ENCODE assay signal across 19 cellular contexts in the genomic region with DNA sequence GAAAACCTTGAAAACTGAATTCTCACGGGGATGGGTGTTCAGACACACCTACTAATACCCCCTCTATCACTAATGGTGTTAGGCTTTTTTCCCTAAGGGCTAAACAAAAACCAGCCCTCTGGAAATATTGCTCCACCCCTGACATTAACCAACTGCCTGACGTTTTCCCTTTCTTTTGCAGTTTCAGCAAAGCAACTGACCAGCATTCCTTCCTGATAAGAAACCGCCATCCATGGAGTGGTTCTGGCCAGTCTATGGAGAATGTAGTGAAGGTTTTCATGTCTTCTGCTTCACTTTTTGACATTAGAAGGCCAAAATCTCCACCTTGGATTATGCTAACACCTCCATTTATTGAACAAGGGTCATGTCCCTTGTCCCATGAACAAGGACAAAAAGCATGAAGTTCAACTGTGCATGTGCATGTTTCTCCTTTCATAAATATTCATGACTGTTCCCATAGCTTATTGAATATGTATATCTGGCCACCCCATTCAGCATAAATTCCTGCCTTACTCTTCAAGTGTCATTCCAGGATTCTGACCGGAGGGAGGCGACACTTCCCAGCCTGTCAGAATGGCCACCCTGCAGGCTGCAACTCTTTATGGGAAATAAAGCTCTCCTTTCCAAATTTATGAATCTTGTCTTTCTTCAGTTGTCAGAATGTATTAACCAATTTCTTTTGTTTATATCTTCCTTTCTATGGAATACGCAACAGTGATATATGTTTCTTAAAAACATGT.
A peak's percentile ranks its signal among the peaks of the same experiment; 100 is the strongest.
DNase-seq lines count a peak whose midpoint lies in the region; ATAC-seq and TF ChIP-seq lines count a peak whose summit lies in the region.
"Had no signal": no experiment of that assay in that cellular context is flagged by ENCODE, and none has a peak within 500 bp of the region (broad histone marks: within the 10 kb centered on the region; RNA-seq: fewer than 3 reads in every experiment).

No MANE protein-coding gene starts in this region.

- H2BK120ac ChIP-seq in IMR-90 (ENCODE audit: low read depth, low read length), result no peak overlapping the region
- H2BK120ac ChIP-seq in trophoblast cell (ENCODE audit: insufficient read depth, low read length, poor library complexity), result no peak overlapping the region

- H2AFZ ChIP-seq in IMR-90 (replicated peaks; ENCODE audit: low read length, poor library complexity), result no peak overlapping the region
- no peak overlapping the region for H2AFZ ChIP-seq in trophoblast cell (ENCODE audit: insufficient read depth, low read length, poor library complexity)

- CTCF ChIA-PET in IMR-90 (lab: Yijun Ruan, JAX), result interaction anchor here (1.0 kb wide), 1 partner anchor 221 kb away, joined by 3 read pairs; no protein-coding TSS in a partner anchor

- ATAC-seq in IMR-90 (ENCODE audit: low read depth) (no peak), GM21447 (IDR thresholded peaks at IDR 0.05; ENCODE audit: unreplicated experiment) (no peak), GM18867 (IDR thresholded peaks at IDR 0.05; ENCODE audit: unreplicated experiment) (no peak)
- ATAC-seq: Right ventricle myocardium inferior, T-cell had no signal

- BruUV-seq in IMR-90 (replicated peaks; lab: Mats Ljungman, UMichigan), result no TSS peak

- DNase-seq in IMR-90, result peak; percentile 15
- peak; percentile 48 for DNase-seq in SK-MEL-5 (ENCODE audit: low read depth, low spot score)
- no peak for DNase-seq in endodermal cell
- DNase-seq in trophoblast cell, result peak; percentile 48 to 73
- DNase-seq in ecto neural progenitor cell (ENCODE audit: low spot score), result no peak
- DNase-seq: ACHN; Caco-2; CD4-positive, CD25-positive, alpha-beta regulatory T cell; GOT3; NCI-H1417 treated with DMSO at 0.1 percent for 48 hours; NCI-H2029 treated with DMSO at 0.1 percent for 48 hours; NCI-H524; Peyer's patch; SK-N-SH; T-cell had no signal

- H3K9me3 Mint-ChIP-seq in endodermal cell, result peaks cover 3% of the 10 kb centered on the region
- H3K9me3 Mint-ChIP-seq: IgD-negative memory B cell had no signal

- H3K27ac ChIP-seq in IMR-90 (ENCODE audit: insufficient read depth, low read length) (no peak overlapping the region), endodermal cell (ENCODE audit: low read depth, low read length) (no peak overlapping the region), trophoblast cell (ENCODE audit: low read depth, low read length) (no peak overlapping the region)
- H3K27ac ChIP-seq: Peyer's patch had no signal

- H3K27me3 ChIP-seq in IMR-90 (ENCODE audit: control insufficient read depth, insufficient read depth, low read length), result peaks cover 2% of the 10 kb centered on the region; the same call in 1 of the 2 replicates
- H3K27me3 ChIP-seq in endodermal cell (ENCODE audit: control insufficient read depth, insufficient read depth, low read length, poor library complexity, severe bottlenecking), result peaks cover 22% of the 10 kb centered on the region
- no peaks in the 10 kb centered on the region for H3K27me3 ChIP-seq in trophoblast cell (ENCODE audit: insufficient read depth, low read length)
- H3K27me3 ChIP-seq: Peyer's patch had no signal

- H2AK5ac ChIP-seq in IMR-90 (ENCODE audit: low read depth, low read length) (no peak overlapping the region), trophoblast cell (ENCODE audit: low read length) (no peak overlapping the region)

- H4K12ac ChIP-seq in trophoblast cell (ENCODE audit: low read depth, low read length), result no peak overlapping the region

- intact Hi-C loops in IMR-90 (cut with micrococcal nuclease), result no loop called here

- H3K9ac ChIP-seq in IMR-90 (ENCODE audit: low read depth, low read length) (no peak overlapping the region), endodermal cell (ENCODE audit: extremely low read depth, low read length, poor library complexity, severe bottlenecking) (no peak overlapping the region), trophoblast cell (ENCODE audit: low read length) (no peak overlapping the region)
- H3K9ac ChIP-seq: SK-N-SH had no signal

- 83% methylated on average over 1 of the region's 6 CpGs; no CpG with 5 or more reads in 1 of the 2 experiments for WGBS in IMR-90 (ENCODE audit: extremely low coverage in 2 of 2, insufficient read length in 1 of 2), 2 experiments
- 77 to 88% methylated on average over 3 to 6 of the region's 6 CpGs for WGBS in endodermal cell (ENCODE audit: insufficient coverage in 1 of 2, insufficient read length in 1 of 2), 2 experiments
- WGBS in trophoblast cell (ENCODE audit: extremely low coverage, insufficient coverage, insufficient read length), result no CpG with 5 or more reads among the region's 6 CpGs

- H3K4me1 ChIP-seq in IMR-90 (ENCODE audit: control insufficient read depth, insufficient read depth, low read length) (no peaks in the 10 kb centered on the region), endodermal cell (ENCODE audit: control insufficient read depth, insufficient read depth, low read length) (peaks cover 3% of the 10 kb centered on the region), trophoblast cell (ENCODE audit: control insufficient read depth in 1 of 2, insufficient read depth in 2 of 2, low read length in 2 of 2) (no peaks in the 10 kb centered on the region)
- H3K4me1 ChIP-seq: Caco-2, Peyer's patch had no signal

- no peak overlapping the region for H2BK20ac ChIP-seq in IMR-90 (ENCODE audit: low read depth, low read length)

- H3K4me3 Mint-ChIP-seq in endodermal cell, result no peak overlapping the region
- H3K4me3 Mint-ChIP-seq: CD4-positive, CD25-positive, alpha-beta regulatory T cell; IgD-negative memory B cell; T-cell had no signal

- TF ChIP-seq RAD21 in IMR-90 (IDR thresholded peaks at IDR 0.05; ENCODE audit: low read length), result no peak

- H3K79me1 ChIP-seq in IMR-90 (ENCODE audit: low read depth in 1 of 2, low read length in 2 of 2) (no peaks in the 10 kb centered on the region), trophoblast cell (ENCODE audit: low read length) (no peaks in the 10 kb centered on the region)

- no peak overlapping the region for H3K27ac Mint-ChIP-seq in endodermal cell
- H3K27ac Mint-ChIP-seq: CD4-positive, CD25-positive, alpha-beta regulatory T cell; IgD-negative memory B cell; T-cell had no signal

- no peak for TF ChIP-seq CTCF in IMR-90 (conservative IDR thresholded peaks at IDR 0.05; ENCODE audit: low read depth, low read length)
- TF ChIP-seq CTCF in endodermal cell (conservative IDR thresholded peaks at IDR 0.05), result peak; percentile 45

- peaks cover 43% of the 10 kb centered on the region for H3K27me3 Mint-ChIP-seq in endodermal cell (ENCODE audit: insufficient read depth)
- H3K27me3 Mint-ChIP-seq: CD4-positive, CD25-positive, alpha-beta regulatory T cell; T-cell had no signal

- H2BK12ac ChIP-seq in trophoblast cell (ENCODE audit: low read length), result no peak overlapping the region

- H3K4me3 ChIP-seq in IMR-90 (ENCODE audit: insufficient read depth, low read depth, low read length) (no peak overlapping the region), endodermal cell (ENCODE audit: low read length) (no peak overlapping the region), trophoblast cell (ENCODE audit: low read depth, low read length) (no peak overlapping the region)
- H3K4me3 ChIP-seq: Peyer's patch had no signal

- H4K91ac ChIP-seq in IMR-90 (ENCODE audit: insufficient read depth, low read depth, low read length), result no peak overlapping the region
- no peak overlapping the region for H4K91ac ChIP-seq in trophoblast cell (ENCODE audit: low read depth, low read length)

- H3K79me2 ChIP-seq in trophoblast cell (ENCODE audit: control insufficient read depth, insufficient read depth, low read length, poor library complexity), result no peaks in the 10 kb centered on the region

- H3K18ac ChIP-seq in IMR-90 (ENCODE audit: low read depth, low read length), result no peak overlapping the region
- no peak overlapping the region for H3K18ac ChIP-seq in trophoblast cell (ENCODE audit: low read length)

- no peak overlapping the region for H3K4me2 ChIP-seq in IMR-90 (ENCODE audit: low read depth, low read length)
- peak overlapping the region; percentile 4 for H3K4me2 ChIP-seq in trophoblast cell (ENCODE audit: low read length)
- H3K4me2 ChIP-seq: SK-N-SH had no signal

- H4K8ac ChIP-seq in IMR-90 (ENCODE audit: low read depth in 2 of 2, low read length in 2 of 2), result no peak overlapping the region
- H4K8ac ChIP-seq in trophoblast cell (ENCODE audit: low read depth, low read length), result no peak overlapping the region

- H3K14ac ChIP-seq in IMR-90 (replicated peaks; ENCODE audit: low read depth, low read length), result no peak overlapping the region
- no peak overlapping the region for H3K14ac ChIP-seq in trophoblast cell (ENCODE audit: low read length)

- in situ Hi-C loops in IMR-90 (cut with MboI; ENCODE audit: low sequenced_read_pairs) (no loop called here), SK-MEL-5 (cut with HindIII; ENCODE audit: low pct_unique_long_range_greater_than_20kb, low sequenced_read_pairs) (no loop called here)

- H4K5ac ChIP-seq in IMR-90 (ENCODE audit: low read depth, low read length), result no peak overlapping the region

- no peaks in the 10 kb centered on the region for H3K36me3 ChIP-seq in IMR-90 (ENCODE audit: control insufficient read depth, insufficient read depth, low read length)
- H3K36me3 ChIP-seq in endodermal cell (ENCODE audit: control insufficient read depth, insufficient read depth, low read length), result no peaks in the 10 kb centered on the region
- H3K36me3 ChIP-seq in trophoblast cell (ENCODE audit: control insufficient read depth in 1 of 2, insufficient read depth in 2 of 2, low read length in 2 of 2), result no peaks in the 10 kb centered on the region
- H3K36me3 ChIP-seq: Peyer's patch had no signal

- H4K20me1 ChIP-seq in IMR-90 (ENCODE audit: insufficient read depth, low read length), result no peaks in the 10 kb centered on the region

- TF ChIP-seq POLR2A in IMR-90 (IDR thresholded peaks at IDR 0.05; ENCODE audit: low read depth, low read length), result no peak

- no peak overlapping the region for H3K56ac ChIP-seq in IMR-90 (ENCODE audit: extremely low read depth, insufficient read depth, low read length)

- H3K9me3 ChIP-seq in IMR-90 (ENCODE audit: control insufficient read depth, insufficient read depth, low read length) (no peaks in the 10 kb centered on the region), endodermal cell (ENCODE audit: control insufficient read depth, low read length) (no peaks in the 10 kb centered on the region), trophoblast cell (ENCODE audit: insufficient read depth, low read depth, low read length) (no peaks in the 10 kb centered on the region)
- H3K9me3 ChIP-seq: Caco-2, Peyer's patch, SK-N-SH had no signal

- H2AK9ac ChIP-seq in IMR-90 (replicated peaks; ENCODE audit: low read depth, low read length, poor library complexity), result no peak overlapping the region

- H3K23ac ChIP-seq in IMR-90 (ENCODE audit: low read depth, low read length) (no peak overlapping the region), trophoblast cell (ENCODE audit: low read length) (no peak overlapping the region)

- no peak overlapping the region for H2BK15ac ChIP-seq in IMR-90 (ENCODE audit: low read depth, low read length)

- H2BK5ac ChIP-seq in IMR-90 (ENCODE audit: low read depth, low read length, poor library complexity, severe bottlenecking) (no peak overlapping the region), trophoblast cell (ENCODE audit: low read depth, low read length, poor library complexity) (no peak overlapping the region)

- H3K4me1 Mint-ChIP-seq in endodermal cell, result peaks cover 17% of the 10 kb centered on the region
- H3K4me1 Mint-ChIP-seq: CD4-positive, CD25-positive, alpha-beta regulatory T cell; IgD-negative memory B cell; T-cell had no signal

- POLR2A ChIA-PET in IMR-90 (lab: Charles Lee; ENCODE audit: unreplicated experiment), result no interaction called here

- dilution Hi-C loops in IMR-90 (cut with HindIII; ENCODE audit: low sequenced_read_pairs, unreplicated experiment), result no loop called here

- H3K9me1 ChIP-seq in IMR-90 (ENCODE audit: insufficient read depth, low read length), result no peaks in the 10 kb centered on the region

- H3K36me3 Mint-ChIP-seq in endodermal cell (ENCODE audit: low read depth), result no peaks in the 10 kb centered on the region
- H3K36me3 Mint-ChIP-seq: CD4-positive, CD25-positive, alpha-beta regulatory T cell; IgD-negative memory B cell; T-cell had no signal

- H3K4ac ChIP-seq in IMR-90 (ENCODE audit: low read depth, low read length) (no peak overlapping the region), trophoblast cell (ENCODE audit: low read depth, low read length) (no peak overlapping the region)

Comparison
In these comparisons a context has a peak if more than half of its experiments do, and no peak if none do; other contexts are left out.
1. DNase-seq: peak in IMR-90 (single experiment), SK-MEL-5 (single experiment) and trophoblast cell (2 of 2); none in endodermal cell (single experiment) and ecto neural progenitor cell (single experiment).